24 cellular contexts compared by ENCODE assay signal in genomic region chrX:13345037-13345436, GRCh38. TPM values are rescaled to one million over a fixed set of nuclear protein-coding genes. Genes with fewer than 3 reads are reported as not detected.
DNase-seq lines count a peak whose midpoint lies in the region; ATAC-seq, FAIRE-seq and TF ChIP-seq lines count a peak whose summit lies in the region.
"Had no signal": no experiment of that assay in that cellular context is flagged by ENCODE, and none has a peak within 500 bp of the region (broad histone marks: within the 10 kb centered on the region; RNA-seq: fewer than 3 reads in every experiment).

No MANE protein-coding gene starts in this region.

- no peak for ATAC-seq in activated naive CD4-positive, alpha-beta T cell treated with anti-CD3 and anti-CD28 coated beads, Interleukin-2, amount 50 U/mL, for 72 hours
- ATAC-seq in HG02759 (IDR thresholded peaks at IDR 0.05; ENCODE audit: unreplicated experiment), result no peak
- ATAC-seq: body of pancreas; esophagus mucosa; gastrocnemius medialis; naive thymus-derived CD8-positive, alpha-beta T cell; stimulated activated naive CD8-positive, alpha-beta T cell treated with anti-CD3 and anti-CD28 coated beads, Interleukin-15, Interleukin-2, amounts not matched to agents 100 U/mL and 50 U/mL, for 24 hours had no signal

- no peaks in the 10 kb centered on the region for H3K9me3 Mint-ChIP-seq in astrocyte (ENCODE audit: unreplicated experiment)
- H3K9me3 Mint-ChIP-seq in activated naive CD4-positive, alpha-beta T cell treated with anti-CD3 and anti-CD28 coated beads, Interleukin-2, amount 50 U/mL, for 72 hours, result no peaks in the 10 kb centered on the region

- no peak overlapping the region for H3K4me2 ChIP-seq in astrocyte (ENCODE audit: low read length)

- no peak for DNase-seq in GM12891 (ENCODE audit: insufficient read length, low spot score)
- peak; percentile 58 to 77 for DNase-seq in NOMO-1 (lab: John Stamatoyannopoulos, UW; ENCODE audit: unreplicated experiment in 2 of 2)
- no peak for DNase-seq in astrocyte (ENCODE audit: low read depth)
- no peak for DNase-seq in AG08395 (ENCODE audit: low spot score)
- no peak for DNase-seq in NCI-H2107 treated with DMSO at 0.1 percent for 48 hours (lab: John Stamatoyannopoulos, UW; ENCODE audit: unreplicated experiment)
- DNase-seq in activated naive CD4-positive, alpha-beta T cell treated with anti-CD3 and anti-CD28 coated beads, Interleukin-2, amount 50 U/mL, for 72 hours (ENCODE audit: low spot score in 2 of 2), result no peak
- DNase-seq: activated CD4-positive, alpha-beta T cell treated with anti-CD3 and anti-CD28 coated beads for 48 hours; body of pancreas; CD4-positive, alpha-beta memory T cell; effector CD8-positive, alpha-beta T cell; gastrocnemius medialis; naive thymus-derived CD8-positive, alpha-beta T cell; NCI-H146; NCI-H2227 treated with DMSO at 0.1 percent for 48 hours; stimulated activated naive CD8-positive, alpha-beta T cell treated with anti-CD3 and anti-CD28 coated beads, Interleukin-15, Interleukin-2, amounts not matched to agents 100 U/mL and 50 U/mL, for 24 hours; transverse colon had no signal

- peaks cover 11% of the 10 kb centered on the region for H3K4me1 ChIP-seq in astrocyte (ENCODE audit: insufficient read depth, low read length)
- peaks cover 13 to 19% of the 10 kb centered on the region in 2 experiments for H3K4me1 ChIP-seq in neutrophil (ENCODE audit: control insufficient read depth in 1 of 2, insufficient read depth in 1 of 2, low read depth in 1 of 2, low read length in 1 of 2)
- H3K4me1 ChIP-seq: body of pancreas, gastrocnemius medialis, HAP-1, parathyroid adenoma had no signal

- no peaks in the 10 kb centered on the region for H3K27me3 Mint-ChIP-seq in astrocyte (ENCODE audit: low read depth, unreplicated experiment)
- H3K27me3 Mint-ChIP-seq: CD4-positive, alpha-beta memory T cell; naive thymus-derived CD8-positive, alpha-beta T cell had no signal

- no peak for TF ChIP-seq CTCF in astrocyte (IDR thresholded peaks at IDR 0.05; ENCODE audit: insufficient read depth, low read depth, low read length)
- TF ChIP-seq CTCF in neutrophil (IDR thresholded peaks at IDR 0.05), result no peak

- H3K9me3 ChIP-seq in astrocyte (ENCODE audit: insufficient read depth, low read depth, low read length), result no peaks in the 10 kb centered on the region
- H3K9me3 ChIP-seq in neutrophil, result no peaks in the 10 kb centered on the region
- H3K9me3 ChIP-seq: body of pancreas, gastrocnemius medialis, HAP-1, transverse colon had no signal

- H4K20me1 ChIP-seq in astrocyte (ENCODE audit: insufficient read depth, low read length), result no peaks in the 10 kb centered on the region

- no peak overlapping the region for H3K9ac ChIP-seq in astrocyte (ENCODE audit: low read length)
- H3K9ac ChIP-seq: parathyroid adenoma had no signal

- TF ChIP-seq POLR2A in GM12891 (IDR thresholded peaks at IDR 0.05; ENCODE audit: low read depth, low read length), result no peak

- no peak overlapping the region for H2AFZ ChIP-seq in astrocyte (ENCODE audit: low read depth, low read length)
- H2AFZ ChIP-seq: parathyroid adenoma had no signal

- H3K27ac ChIP-seq in astrocyte (ENCODE audit: low read depth, low read length), result no peak overlapping the region
- H3K27ac ChIP-seq in neutrophil, result peak overlapping the region; percentile 74
- H3K27ac ChIP-seq: body of pancreas, gastrocnemius medialis, parathyroid adenoma, transverse colon had no signal

- H3K27me3 ChIP-seq in astrocyte (ENCODE audit: insufficient read depth, low read length), result no peaks in the 10 kb centered on the region
- no peaks in the 10 kb centered on the region for H3K27me3 ChIP-seq in neutrophil
- H3K27me3 ChIP-seq: body of pancreas, gastrocnemius medialis, transverse colon had no signal

- peaks cover 3% of the 10 kb centered on the region for H3K4me1 Mint-ChIP-seq in astrocyte (ENCODE audit: low read depth, unreplicated experiment)

- H3K4me3 ChIP-seq in astrocyte (ENCODE audit: insufficient read depth, low read depth, low read length) (no peak overlapping the region), neutrophil (ENCODE audit: low read depth in 1 of 2, low read length in 1 of 2) (no peak overlapping the region)
- H3K4me3 ChIP-seq: body of pancreas, gastrocnemius medialis, HAP-1, transverse colon had no signal

- FAIRE-seq in GM12891 (lab: Jason Lieb, UNC), result peak; percentile 89
- FAIRE-seq in astrocyte (lab: Jason Lieb, UNC), result peak; percentile 29

- no peak overlapping the region for H3K4me3 Mint-ChIP-seq in astrocyte (ENCODE audit: unreplicated experiment)
- H3K4me3 Mint-ChIP-seq: CD4-positive, alpha-beta memory T cell; naive thymus-derived CD8-positive, alpha-beta T cell had no signal

- no peak overlapping the region for H3K27ac Mint-ChIP-seq in astrocyte (ENCODE audit: unreplicated experiment)
- no peak overlapping the region for H3K27ac Mint-ChIP-seq in activated naive CD4-positive, alpha-beta T cell treated with anti-CD3 and anti-CD28 coated beads, Interleukin-2, amount 50 U/mL, for 72 hours
- H3K27ac Mint-ChIP-seq: CD4-positive, alpha-beta memory T cell had no signal

- H3K36me3 ChIP-seq in astrocyte (ENCODE audit: insufficient read depth, low read length), result no peaks in the 10 kb centered on the region
- H3K36me3 ChIP-seq in neutrophil, result no peaks in the 10 kb centered on the region
- H3K36me3 ChIP-seq: gastrocnemius medialis, HAP-1, transverse colon had no signal

- H3K79me2 ChIP-seq in astrocyte (ENCODE audit: insufficient read depth, low read length), result no peaks in the 10 kb centered on the region
- H3K79me2 ChIP-seq: parathyroid adenoma had no signal

- H3K36me3 Mint-ChIP-seq in astrocyte (ENCODE audit: low read depth, unreplicated experiment), result no peaks in the 10 kb centered on the region
- no peaks in the 10 kb centered on the region for H3K36me3 Mint-ChIP-seq in activated naive CD4-positive, alpha-beta T cell treated with anti-CD3 and anti-CD28 coated beads, Interleukin-2, amount 50 U/mL, for 72 hours
- H3K36me3 Mint-ChIP-seq: CD4-positive, alpha-beta memory T cell had no signal

TF ChIP-seq in GM12891, 5 proteins besides CTCF, POLR2A, EP300 and RAD21:
- no peak for TF ChIP-seq PAX5 (IDR thresholded peaks at IDR 0.05; ENCODE audit: insufficient read depth, low read length, severe bottlenecking)
- TF ChIP-seq POLR2AphosphoS5 (IDR thresholded peaks at IDR 0.05; ENCODE audit: low read depth, low read length), result no peak
- TF ChIP-seq POU2F2 (IDR thresholded peaks at IDR 0.05; ENCODE audit: low read depth, low read length), result no peak
- no peak for TF ChIP-seq TAF1 (IDR thresholded peaks at IDR 0.05; ENCODE audit: low read depth, low read length)
- no peak for TF ChIP-seq SPI1 (IDR thresholded peaks at IDR 0.05; ENCODE audit: low read depth, low read length)

RNA-seq across cellular contexts. Expression of gene ATXN3L, which starts 25.2 kb away (rescaled TPM):
- polyA plus RNA-seq in GM12891 (2012; ENCODE audit: low read depth, missing spikeins), result 0.08 TPM
- total RNA-seq in astrocyte, result not detected in 2 replicates
- total RNA-seq in activated naive CD4-positive, alpha-beta T cell treated with anti-CD3 and anti-CD28 coated beads, Interleukin-2, amount 50 U/mL, for 72 hours, result not detected
- total RNA-seq: body of pancreas; CD4-positive, alpha-beta memory T cell; chondrocyte; esophagus mucosa; gastrocnemius medialis; mesenteric fat pad; naive thymus-derived CD8-positive, alpha-beta T cell; transverse colon had no signal
- polyA plus RNA-seq: AG04450; CD4-positive, alpha-beta memory T cell; naive thymus-derived CD8-positive, alpha-beta T cell had no signal

Comparison
In these comparisons a context has a peak if more than half of its experiments do, and no peak if none do; other contexts are left out.
1. DNase-seq: peak in NOMO-1 (2 of 2); none in GM12891 (single experiment), astrocyte (single experiment), AG08395 (single experiment), NCI-H2107 treated with DMSO at 0.1 percent for 48 hours (single experiment) and activated naive CD4-positive, alpha-beta T cell treated with anti-CD3 and anti-CD28 coated beads, Interleukin-2, amount 50 U/mL, for 72 hours (0 of 2).